In genomic region chr14:102508410-102508773, GRCh38 we compare ENCODE assay signal across 8 cellular contexts. TPM values are rescaled to one million over a fixed set of nuclear protein-coding genes. Genes with fewer than 3 reads are reported as not detected.
DNase-seq lines count a peak whose midpoint lies in the region; ATAC-seq and TF ChIP-seq lines count a peak whose summit lies in the region.

No MANE protein-coding gene starts in this region.

- no peak overlapping the region for H3K9ac ChIP-seq in trophoblast cell (ENCODE audit: low read length)

- H2AK5ac ChIP-seq in trophoblast cell (ENCODE audit: low read length), result peak overlapping the region; percentile 2

- H3K36me3 ChIP-seq in RWPE2 (ENCODE audit: low read depth) (peaks cover 9% of the 10 kb centered on the region), esophagus squamous epithelium (peaks cover 0 to 27% (median 0%) of the 10 kb centered on the region in 3 donors), trophoblast cell (ENCODE audit: control insufficient read depth in 1 of 2, insufficient read depth in 2 of 2, low read length in 2 of 2) (peaks cover 19 to 21% of the 10 kb centered on the region in 2 experiments)

- no peak overlapping the region for H2BK12ac ChIP-seq in trophoblast cell (ENCODE audit: low read length)

- in situ Hi-C loops in G401 (cut with HindIII; ENCODE audit: low sequenced_read_pairs), result loop anchor here (5.0 kb wide), 1 partner anchor 66 kb away; no protein-coding TSS in a partner anchor

- H4K91ac ChIP-seq in trophoblast cell (ENCODE audit: low read depth, low read length), result no peak overlapping the region

- H3K27ac ChIP-seq in RWPE2 (ENCODE audit: poor library complexity, severe bottlenecking), result peak overlapping the region; percentile 60
- H3K27ac ChIP-seq in esophagus squamous epithelium, result peak overlapping the region; percentile 88 to 94 (median 92)
- H3K27ac ChIP-seq in trophoblast cell (ENCODE audit: low read depth, low read length), result no peak overlapping the region

- peak overlapping the region; percentile 63 for H3K18ac ChIP-seq in trophoblast cell (ENCODE audit: low read length)

- DNase-seq in G401 (ENCODE audit: low spot score) (peak; percentile 40), RWPE2 (ENCODE audit: low spot score) (peak; percentile 82), esophagus squamous epithelium (lab: John Stamatoyannopoulos, UW) (no peak), trophoblast cell (peak; percentile 84 to 90), GF-D8 (lab: John Stamatoyannopoulos, UW) (no peak), glomerular visceral epithelial cell (ENCODE audit: extremely low spot score) (no peak), NOMO-1 treated with DMSO at 0.1 percent for 48 hours (lab: John Stamatoyannopoulos, UW; ENCODE audit: unreplicated experiment) (no peak)

- H3K9me3 ChIP-seq in RWPE2 (ENCODE audit: severe bottlenecking) (no peaks in the 10 kb centered on the region), esophagus squamous epithelium (no peaks in the 10 kb centered on the region), trophoblast cell (ENCODE audit: insufficient read depth, low read depth, low read length) (no peaks in the 10 kb centered on the region)

- H3K4me3 ChIP-seq in RWPE2 (ENCODE audit: severe bottlenecking) (peak overlapping the region; percentile 94), esophagus squamous epithelium (peak overlapping the region; percentile 52 to 77 (median 57)), trophoblast cell (ENCODE audit: low read depth, low read length) (no peak overlapping the region)

- WGBS in esophagus squamous epithelium, 2 donors, result 34 to 75% methylated on average over 4 to 6 of the region's 14 CpGs
- no CpG with 5 or more reads among the region's 14 CpGs for WGBS in trophoblast cell (ENCODE audit: extremely low coverage, insufficient coverage, insufficient read length)

- H3K4me2 ChIP-seq in trophoblast cell (ENCODE audit: low read length), result peak overlapping the region; percentile 85

- TF ChIP-seq CTCF in RWPE2 (IDR thresholded peaks at IDR 0.05; ENCODE audit: poor library complexity, severe bottlenecking), result no peak
- TF ChIP-seq CTCF in esophagus squamous epithelium (IDR thresholded peaks at IDR 0.05), result no peak

- H3K14ac ChIP-seq in trophoblast cell (ENCODE audit: low read length), result no peak overlapping the region

- H3K4me1 ChIP-seq in RWPE2 (ENCODE audit: insufficient read depth, poor library complexity, severe bottlenecking), result no peaks in the 10 kb centered on the region
- H3K4me1 ChIP-seq in esophagus squamous epithelium, result peaks cover 18 to 43% (median 23%) of the 10 kb centered on the region in 3 donors
- H3K4me1 ChIP-seq in trophoblast cell (ENCODE audit: control insufficient read depth in 1 of 2, insufficient read depth in 2 of 2, low read length in 2 of 2), result peaks cover 15 to 22% of the 10 kb centered on the region in 2 experiments

- no peak overlapping the region for H2BK5ac ChIP-seq in trophoblast cell (ENCODE audit: low read depth, low read length, poor library complexity)

- H4K12ac ChIP-seq in trophoblast cell (ENCODE audit: low read depth, low read length), result no peak overlapping the region

- H3K23ac ChIP-seq in trophoblast cell (ENCODE audit: low read length), result no peak overlapping the region

- no peak overlapping the region for H2BK120ac ChIP-seq in trophoblast cell (ENCODE audit: insufficient read depth, low read length, poor library complexity)

- no peak overlapping the region for H4K8ac ChIP-seq in trophoblast cell (ENCODE audit: low read depth, low read length)

- H2AFZ ChIP-seq in trophoblast cell (ENCODE audit: insufficient read depth, low read length, poor library complexity), result no peak overlapping the region

- ATAC-seq in RWPE2 (ENCODE audit: low read depth) (peak; percentile 50), HG03442 (IDR thresholded peaks at IDR 0.05; ENCODE audit: unreplicated experiment) (no peak)

- intact Hi-C loops in esophagus squamous epithelium (cut with DNase I), result loop anchor here (10.0 kb wide), 1 partner anchor 174 kb away; no protein-coding TSS in a partner anchor

- peaks cover 6% of the 10 kb centered on the region for H3K79me2 ChIP-seq in trophoblast cell (ENCODE audit: control insufficient read depth, insufficient read depth, low read length, poor library complexity)

- H3K4ac ChIP-seq in trophoblast cell (ENCODE audit: low read depth, low read length), result no peak overlapping the region

- no peaks in the 10 kb centered on the region for H3K27me3 ChIP-seq in RWPE2 (ENCODE audit: insufficient read depth, poor library complexity, severe bottlenecking)
- H3K27me3 ChIP-seq in esophagus squamous epithelium, result no peaks in the 10 kb centered on the region
- no peaks in the 10 kb centered on the region for H3K27me3 ChIP-seq in trophoblast cell (ENCODE audit: insufficient read depth, low read length)

- H3K79me1 ChIP-seq in trophoblast cell (ENCODE audit: low read length), result peaks cover 10% of the 10 kb centered on the region

- TF ChIP-seq POLR2A in esophagus squamous epithelium (IDR thresholded peaks at IDR 0.05), result no peak

RNA-seq across cellular contexts. Expression of gene ANKRD9, which starts 1.2 kb away (rescaled TPM):
- total RNA-seq in G401 (2014; rRNA removed; shearing (Covaris generic)), result 19.9 and 30.6 TPM in 2 replicates
- 10 to 100 TPM; 20.0 to 39.0 (median 30.2) TPM for total RNA-seq in esophagus squamous epithelium
- 9.8 and 10.1 TPM in 2 replicates for polyA plus RNA-seq in trophoblast cell (2013)

Comparison
In these comparisons a context has a peak if more than half of its experiments do, and no peak if none do; other contexts are left out.
1. DNase-seq: peak in G401 (single experiment), RWPE2 (single experiment) and trophoblast cell (2 of 2); none in esophagus squamous epithelium (single experiment), GF-D8 (single experiment), glomerular visceral epithelial cell (single experiment) and NOMO-1 treated with DMSO at 0.1 percent for 48 hours (single experiment).